In the genomic region with DNA sequence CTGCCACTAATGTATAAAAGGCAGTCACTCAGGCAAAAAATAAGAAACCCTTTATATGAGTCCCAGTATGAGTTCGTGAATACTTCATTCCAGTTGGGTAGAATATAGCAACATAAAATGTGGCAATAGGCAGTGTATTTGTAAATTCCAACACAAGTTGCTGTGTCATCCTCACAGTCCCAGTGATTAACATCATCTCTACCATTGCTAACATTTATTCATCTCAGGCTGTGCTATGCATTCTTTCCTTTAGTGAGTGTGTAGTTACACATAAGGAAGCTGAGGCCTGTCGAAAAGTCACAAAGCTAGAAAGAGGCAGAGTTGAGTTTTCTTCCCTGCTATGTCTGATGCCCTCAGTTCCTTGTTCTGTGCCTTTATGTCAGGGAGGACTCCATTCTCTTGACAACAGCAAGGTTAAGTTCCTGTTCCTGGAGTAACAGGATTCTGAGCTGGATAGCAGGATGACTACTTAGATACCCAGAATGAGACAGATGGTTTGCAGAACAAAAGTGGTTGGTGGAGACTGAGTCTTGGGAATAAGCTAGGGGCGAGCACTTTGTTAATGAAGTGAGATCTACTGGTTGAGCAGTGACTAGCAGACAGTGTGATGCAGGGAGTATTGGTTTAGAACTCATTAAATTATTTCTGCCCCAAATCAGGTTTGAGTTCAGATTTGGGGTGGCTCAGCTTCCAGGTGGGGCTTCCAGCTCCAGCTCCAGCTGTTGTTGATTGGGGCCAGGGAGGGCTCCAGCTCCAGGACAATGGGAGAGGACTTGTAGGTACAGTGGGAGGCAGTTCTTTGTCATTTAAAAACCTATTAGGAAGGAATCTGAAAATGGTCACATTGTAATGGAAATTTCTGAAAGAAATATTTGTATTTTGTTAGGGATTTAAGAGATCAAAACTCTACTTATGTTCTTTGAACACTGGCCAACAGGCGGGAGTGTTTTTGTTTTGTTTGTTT, we compare ENCODE assay signal across 1 cellular context.
TF ChIP-seq lines count a peak whose summit lies in the region.

No MANE protein-coding gene starts in this region.

TF ChIP-seq in K562, 482 proteins besides CTCF, POLR2A, EP300 and RAD21 (continued from another document):
- no peak for TF ChIP-seq POLR2B (IDR thresholded peaks at IDR 0.05; ENCODE audit: low read depth, partially characterized antibody)
- no peak for TF ChIP-seq LCOR (CRISPR knock-in tag; IDR thresholded peaks at IDR 0.05)
- TF ChIP-seq ZNF561 (CRISPR knock-in tag; conservative IDR thresholded peaks at IDR 0.05): no peak
- no peak for TF ChIP-seq GABPB1 (CRISPR knock-in tag; IDR thresholded peaks at IDR 0.05)
- peak; percentile 17; the same call in 1 of the 2 replicates for TF ChIP-seq ETV1 (tag; conservative IDR thresholded peaks at IDR 0.05; ENCODE audit: low read depth)
- no peak for TF ChIP-seq RCOR1 (IDR thresholded peaks at IDR 0.05; ENCODE audit: borderline replicate concordance in 1 of 2, low read depth in 2 of 2, low read length in 2 of 2)
- peak; percentile 71 for TF ChIP-seq MAFK (IDR thresholded peaks at IDR 0.05; ENCODE audit: low read length)
- TF ChIP-seq, protein P1, sequence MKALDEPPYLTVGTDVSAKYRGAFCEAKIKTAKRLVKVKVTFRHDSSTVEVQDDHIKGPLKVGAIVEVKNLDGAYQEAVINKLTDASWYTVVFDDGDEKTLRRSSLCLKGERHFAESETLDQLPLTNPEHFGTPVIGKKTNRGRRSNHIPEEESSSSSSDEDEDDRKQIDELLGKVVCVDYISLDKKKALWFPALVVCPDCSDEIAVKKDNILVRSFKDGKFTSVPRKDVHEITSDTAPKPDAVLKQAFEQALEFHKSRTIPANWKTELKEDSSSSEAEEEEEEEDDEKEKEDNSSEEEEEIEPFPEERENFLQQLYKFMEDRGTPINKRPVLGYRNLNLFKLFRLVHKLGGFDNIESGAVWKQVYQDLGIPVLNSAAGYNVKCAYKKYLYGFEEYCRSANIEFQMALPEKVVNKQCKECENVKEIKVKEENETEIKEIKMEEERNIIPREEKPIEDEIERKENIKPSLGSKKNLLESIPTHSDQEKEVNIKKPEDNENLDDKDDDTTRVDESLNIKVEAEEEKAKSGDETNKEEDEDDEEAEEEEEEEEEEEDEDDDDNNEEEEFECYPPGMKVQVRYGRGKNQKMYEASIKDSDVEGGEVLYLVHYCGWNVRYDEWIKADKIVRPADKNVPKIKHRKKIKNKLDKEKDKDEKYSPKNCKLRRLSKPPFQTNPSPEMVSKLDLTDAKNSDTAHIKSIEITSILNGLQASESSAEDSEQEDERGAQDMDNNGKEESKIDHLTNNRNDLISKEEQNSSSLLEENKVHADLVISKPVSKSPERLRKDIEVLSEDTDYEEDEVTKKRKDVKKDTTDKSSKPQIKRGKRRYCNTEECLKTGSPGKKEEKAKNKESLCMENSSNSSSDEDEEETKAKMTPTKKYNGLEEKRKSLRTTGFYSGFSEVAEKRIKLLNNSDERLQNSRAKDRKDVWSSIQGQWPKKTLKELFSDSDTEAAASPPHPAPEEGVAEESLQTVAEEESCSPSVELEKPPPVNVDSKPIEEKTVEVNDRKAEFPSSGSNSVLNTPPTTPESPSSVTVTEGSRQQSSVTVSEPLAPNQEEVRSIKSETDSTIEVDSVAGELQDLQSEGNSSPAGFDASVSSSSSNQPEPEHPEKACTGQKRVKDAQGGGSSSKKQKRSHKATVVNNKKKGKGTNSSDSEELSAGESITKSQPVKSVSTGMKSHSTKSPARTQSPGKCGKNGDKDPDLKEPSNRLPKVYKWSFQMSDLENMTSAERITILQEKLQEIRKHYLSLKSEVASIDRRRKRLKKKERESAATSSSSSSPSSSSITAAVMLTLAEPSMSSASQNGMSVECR (CRISPR knock-in tag; IDR thresholded peaks at IDR 0.05): no peak
- TF ChIP-seq ZFP36 (IDR thresholded peaks at IDR 0.05; ENCODE audit: low read depth, low read length, partially characterized antibody): peak; percentile 21
- no peak for TF ChIP-seq ELF2 (CRISPR knock-in tag; IDR thresholded peaks at IDR 0.05)
- TF ChIP-seq MAFF (IDR thresholded peaks at IDR 0.05; ENCODE audit: low read length): peak; percentile 71
- TF ChIP-seq MAFG (tag; conservative IDR thresholded peaks at IDR 0.05): peak; percentile 93
- TF ChIP-seq RB1 (IDR thresholded peaks at IDR 0.05; ENCODE audit: low read depth): no peak
- TF ChIP-seq, protein P2, sequence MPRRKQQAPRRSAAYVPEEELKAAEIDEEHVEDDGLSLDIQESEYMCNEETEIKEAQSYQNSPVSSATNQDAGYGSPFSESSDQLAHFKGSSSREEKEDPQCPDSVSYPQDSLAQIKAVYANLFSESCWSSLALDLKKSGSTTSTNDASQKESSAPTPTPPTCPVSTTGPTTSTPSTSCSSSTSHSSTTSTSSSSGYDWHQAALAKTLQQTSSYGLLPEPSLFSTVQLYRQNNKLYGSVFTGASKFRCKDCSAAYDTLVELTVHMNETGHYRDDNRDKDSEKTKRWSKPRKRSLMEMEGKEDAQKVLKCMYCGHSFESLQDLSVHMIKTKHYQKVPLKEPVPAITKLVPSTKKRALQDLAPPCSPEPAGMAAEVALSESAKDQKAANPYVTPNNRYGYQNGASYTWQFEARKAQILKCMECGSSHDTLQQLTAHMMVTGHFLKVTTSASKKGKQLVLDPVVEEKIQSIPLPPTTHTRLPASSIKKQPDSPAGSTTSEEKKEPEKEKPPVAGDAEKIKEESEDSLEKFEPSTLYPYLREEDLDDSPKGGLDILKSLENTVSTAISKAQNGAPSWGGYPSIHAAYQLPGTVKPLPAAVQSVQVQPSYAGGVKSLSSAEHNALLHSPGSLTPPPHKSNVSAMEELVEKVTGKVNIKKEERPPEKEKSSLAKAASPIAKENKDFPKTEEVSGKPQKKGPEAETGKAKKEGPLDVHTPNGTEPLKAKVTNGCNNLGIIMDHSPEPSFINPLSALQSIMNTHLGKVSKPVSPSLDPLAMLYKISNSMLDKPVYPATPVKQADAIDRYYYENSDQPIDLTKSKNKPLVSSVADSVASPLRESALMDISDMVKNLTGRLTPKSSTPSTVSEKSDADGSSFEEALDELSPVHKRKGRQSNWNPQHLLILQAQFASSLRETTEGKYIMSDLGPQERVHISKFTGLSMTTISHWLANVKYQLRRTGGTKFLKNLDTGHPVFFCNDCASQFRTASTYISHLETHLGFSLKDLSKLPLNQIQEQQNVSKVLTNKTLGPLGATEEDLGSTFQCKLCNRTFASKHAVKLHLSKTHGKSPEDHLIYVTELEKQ (CRISPR knock-in tag; IDR thresholded peaks at IDR 0.05): no peak
- TF ChIP-seq TAL1 (IDR thresholded peaks at IDR 0.05): no peak
- peak; percentile 29; the same call in 1 of the 2 replicates for TF ChIP-seq ARID1B (IDR thresholded peaks at IDR 0.05)
- no peak for TF ChIP-seq PRPF4 (IDR thresholded peaks at IDR 0.05; ENCODE audit: insufficient read depth, low read depth, low read length, poor library complexity, severe bottlenecking)
